10 cellular contexts compared by ENCODE assay signal in genomic region chr3:63964287-63965073, GRCh38. TPM values are rescaled to one million over a fixed set of nuclear protein-coding genes. Genes with fewer than 3 reads are reported as not detected.
DNase-seq lines count a peak whose midpoint lies in the region; ATAC-seq, FAIRE-seq and TF ChIP-seq lines count a peak whose summit lies in the region.
"Had no signal": no experiment of that assay in that cellular context is flagged by ENCODE, and none has a peak within 500 bp of the region (broad histone marks: within the 10 kb centered on the region; RNA-seq: fewer than 3 reads in every experiment).

No MANE protein-coding gene starts in this region.

- intact Hi-C loops in left lung (cut with DNase I): no loop called here

- peak overlapping the region; percentile 7 for H3K4me3 ChIP-seq in CD4-positive, CD25-positive, alpha-beta regulatory T cell (ENCODE audit: low read depth, low read length)
- no peak overlapping the region for H3K4me3 ChIP-seq in left lung

- H3K9me3 Mint-ChIP-seq in CD4-positive, CD25-positive, alpha-beta regulatory T cell: no peaks in the 10 kb centered on the region
- H3K9me3 Mint-ChIP-seq in endothelial cell (ENCODE audit: unreplicated experiment): no peaks in the 10 kb centered on the region

- FAIRE-seq in G401.6 (lab: Jason Lieb, UNC): peak; percentile 81

- H3K4me1 Mint-ChIP-seq in CD4-positive, CD25-positive, alpha-beta regulatory T cell: peaks cover 26 to 49% (median 43%) of the 10 kb centered on the region in 4 donors
- peaks cover 19% of the 10 kb centered on the region for H3K4me1 Mint-ChIP-seq in endothelial cell (ENCODE audit: unreplicated experiment)

- H3K36me3 Mint-ChIP-seq in CD4-positive, CD25-positive, alpha-beta regulatory T cell: no peaks in the 10 kb centered on the region
- no peaks in the 10 kb centered on the region for H3K36me3 Mint-ChIP-seq in endothelial cell (ENCODE audit: low read depth, unreplicated experiment)

- no peak for TF ChIP-seq CTCF in left lung (IDR thresholded peaks at IDR 0.05)
- TF ChIP-seq CTCF in endothelial cell (IDR thresholded peaks at IDR 0.05; ENCODE audit: unreplicated experiment): no peak

- peak overlapping the region in 1 of 4 donors; percentile 16 for H3K4me3 Mint-ChIP-seq in CD4-positive, CD25-positive, alpha-beta regulatory T cell
- H3K4me3 Mint-ChIP-seq in endothelial cell (ENCODE audit: unreplicated experiment): no peak overlapping the region

- H3K27ac ChIP-seq in CD4-positive, CD25-positive, alpha-beta regulatory T cell (ENCODE audit: insufficient read depth, low read length, poor library complexity, severe bottlenecking): no peak overlapping the region
- peak overlapping the region; percentile 58 to 60 for H3K27ac ChIP-seq in left lung

- H3K9me3 ChIP-seq in CD4-positive, CD25-positive, alpha-beta regulatory T cell (ENCODE audit: control insufficient read depth in 2 of 2, low read length in 2 of 2): no peaks in the 10 kb centered on the region
- H3K9me3 ChIP-seq in left lung: no peaks in the 10 kb centered on the region
- H3K9me3 ChIP-seq: Caco-2 had no signal

- no peaks in the 10 kb centered on the region for H3K27me3 Mint-ChIP-seq in CD4-positive, CD25-positive, alpha-beta regulatory T cell
- peaks cover 5% of the 10 kb centered on the region for H3K27me3 Mint-ChIP-seq in endothelial cell (ENCODE audit: unreplicated experiment)

- peaks cover 41% of the 10 kb centered on the region for H3K4me1 ChIP-seq in CD4-positive, CD25-positive, alpha-beta regulatory T cell (ENCODE audit: control insufficient read depth, insufficient read depth, low read length, poor library complexity, severe bottlenecking)
- H3K4me1 ChIP-seq in left lung: peaks cover 21 to 91% of the 10 kb centered on the region in 2 donors

- H3K36me3 ChIP-seq in CD4-positive, CD25-positive, alpha-beta regulatory T cell (ENCODE audit: control insufficient read depth, insufficient read depth, low read length): no peaks in the 10 kb centered on the region
- no peaks in the 10 kb centered on the region for H3K36me3 ChIP-seq in left lung

- no peak for ATAC-seq in CD4-positive, CD25-positive, alpha-beta regulatory T cell (ENCODE audit: low read depth in 2 of 2)
- peak; percentile 62 for ATAC-seq in left lung
- no peak for ATAC-seq in GM21447 (IDR thresholded peaks at IDR 0.05; ENCODE audit: unreplicated experiment)

- DNase-seq in CD4-positive, CD25-positive, alpha-beta regulatory T cell: no peak
- peak; percentile 62 for DNase-seq in SW480 (ENCODE audit: low spot score)
- DNase-seq in left lung: no peak
- no peak for DNase-seq in middle frontal gyrus (ENCODE audit: extremely low spot score, low spot score)
- DNase-seq in endothelial cell (ENCODE audit: low spot score): no peak
- no peak for DNase-seq in HCEC 1CT
- DNase-seq: activated CD8-positive, alpha-beta memory T cell treated with anti-CD3 and anti-CD28 coated beads, Interleukin-2, amount 50 U/mL, for 48 hours; Caco-2 had no signal

- no peaks in the 10 kb centered on the region for H3K27me3 ChIP-seq in CD4-positive, CD25-positive, alpha-beta regulatory T cell (ENCODE audit: control insufficient read depth, insufficient read depth, low read length)
- no peaks in the 10 kb centered on the region for H3K27me3 ChIP-seq in left lung

- peak overlapping the region in 2 of 3 donors; percentile 60 to 96 for H3K27ac Mint-ChIP-seq in CD4-positive, CD25-positive, alpha-beta regulatory T cell
- H3K27ac Mint-ChIP-seq in endothelial cell (ENCODE audit: unreplicated experiment): no peak overlapping the region

RNA-seq across cellular contexts. Expression of gene SCAANT1, which starts 52.3 kb away (rescaled TPM):
- total RNA-seq in CD4-positive, CD25-positive, alpha-beta regulatory T cell: 4.7 TPM
- not detected for polyA plus RNA-seq in CD4-positive, CD25-positive, alpha-beta regulatory T cell
- total RNA-seq in left lung: not detected
- total RNA-seq in endothelial cell (ENCODE audit: unreplicated experiment): not detected
- total RNA-seq: Caco-2 had no signal

RNA-seq across cellular contexts. Expression of gene PSMD6, which starts 58.8 kb away (rescaled TPM):
- 86.7 TPM for total RNA-seq in CD4-positive, CD25-positive, alpha-beta regulatory T cell
- 100 to 1,000 TPM; 119 to 139 (median 124) TPM for polyA plus RNA-seq in CD4-positive, CD25-positive, alpha-beta regulatory T cell
- 10 to 100 TPM; 48.8 to 70.9 TPM for total RNA-seq in left lung
- 87.0 TPM for total RNA-seq in endothelial cell (ENCODE audit: unreplicated experiment)
